Comparison of ENCODE assay signal across 8 cellular contexts in the genomic region with DNA sequence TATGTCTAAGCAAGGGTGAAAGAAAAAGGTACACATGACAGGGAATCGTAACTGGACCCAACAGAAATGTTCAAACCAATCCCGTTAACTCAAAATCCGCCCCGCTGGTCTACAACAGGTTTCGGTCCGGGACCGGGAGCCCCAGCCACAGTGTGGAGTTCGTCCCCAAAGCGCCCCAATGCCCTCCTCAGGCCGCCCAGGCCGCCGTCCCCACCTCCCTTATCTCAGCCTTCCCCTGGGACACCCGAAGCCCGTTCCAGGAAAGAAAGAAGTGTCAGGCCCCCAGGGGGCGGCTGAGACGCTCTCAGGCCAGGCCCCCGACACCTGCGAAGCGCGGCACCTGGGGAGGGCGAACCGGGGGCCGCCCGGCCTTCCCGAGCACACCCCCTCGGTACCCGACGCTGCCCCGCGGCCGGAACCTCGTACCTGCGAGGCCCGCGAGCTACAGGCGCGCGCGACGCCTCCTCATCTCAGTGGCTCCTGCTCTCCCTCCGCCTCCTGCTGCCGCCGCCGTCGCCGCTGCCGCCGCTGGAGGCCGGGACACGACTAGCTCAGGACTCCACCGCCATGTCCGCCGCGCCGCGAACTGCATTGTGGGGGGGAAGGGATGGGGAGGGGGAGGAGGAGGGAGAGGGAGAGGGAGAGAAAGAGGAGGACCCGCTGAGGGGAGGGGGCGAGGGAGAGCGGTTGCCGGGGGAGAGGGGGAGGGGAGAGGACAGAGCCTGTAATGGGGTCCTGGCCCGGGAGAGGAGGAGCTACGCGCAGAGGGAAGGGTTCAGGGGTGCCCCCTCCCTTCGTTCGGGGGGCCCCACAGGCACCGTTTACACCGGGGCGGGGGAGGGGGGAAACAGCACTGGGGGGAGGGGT. TPM values are rescaled to one million over a fixed set of nuclear protein-coding genes. Genes with fewer than 3 reads are reported as not detected.
DNase-seq lines count a peak whose midpoint lies in the region; ATAC-seq and TF ChIP-seq lines count a peak whose summit lies in the region.

A gene with protein sequence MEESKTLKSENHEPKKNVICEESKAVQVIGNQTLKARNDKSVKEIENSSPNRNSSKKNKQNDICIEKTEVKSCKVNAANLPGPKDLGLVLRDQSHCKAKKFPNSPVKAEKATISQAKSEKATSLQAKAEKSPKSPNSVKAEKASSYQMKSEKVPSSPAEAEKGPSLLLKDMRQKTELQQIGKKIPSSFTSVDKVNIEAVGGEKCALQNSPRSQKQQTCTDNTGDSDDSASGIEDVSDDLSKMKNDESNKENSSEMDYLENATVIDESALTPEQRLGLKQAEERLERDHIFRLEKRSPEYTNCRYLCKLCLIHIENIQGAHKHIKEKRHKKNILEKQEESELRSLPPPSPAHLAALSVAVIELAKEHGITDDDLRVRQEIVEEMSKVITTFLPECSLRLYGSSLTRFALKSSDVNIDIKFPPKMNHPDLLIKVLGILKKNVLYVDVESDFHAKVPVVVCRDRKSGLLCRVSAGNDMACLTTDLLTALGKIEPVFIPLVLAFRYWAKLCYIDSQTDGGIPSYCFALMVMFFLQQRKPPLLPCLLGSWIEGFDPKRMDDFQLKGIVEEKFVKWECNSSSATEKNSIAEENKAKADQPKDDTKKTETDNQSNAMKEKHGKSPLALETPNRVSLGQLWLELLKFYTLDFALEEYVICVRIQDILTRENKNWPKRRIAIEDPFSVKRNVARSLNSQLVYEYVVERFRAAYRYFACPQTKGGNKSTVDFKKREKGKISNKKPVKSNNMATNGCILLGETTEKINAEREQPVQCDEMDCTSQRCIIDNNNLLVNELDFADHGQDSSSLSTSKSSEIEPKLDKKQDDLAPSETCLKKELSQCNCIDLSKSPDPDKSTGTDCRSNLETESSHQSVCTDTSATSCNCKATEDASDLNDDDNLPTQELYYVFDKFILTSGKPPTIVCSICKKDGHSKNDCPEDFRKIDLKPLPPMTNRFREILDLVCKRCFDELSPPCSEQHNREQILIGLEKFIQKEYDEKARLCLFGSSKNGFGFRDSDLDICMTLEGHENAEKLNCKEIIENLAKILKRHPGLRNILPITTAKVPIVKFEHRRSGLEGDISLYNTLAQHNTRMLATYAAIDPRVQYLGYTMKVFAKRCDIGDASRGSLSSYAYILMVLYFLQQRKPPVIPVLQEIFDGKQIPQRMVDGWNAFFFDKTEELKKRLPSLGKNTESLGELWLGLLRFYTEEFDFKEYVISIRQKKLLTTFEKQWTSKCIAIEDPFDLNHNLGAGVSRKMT (N-terminal part only) (minus strand): TSS at position 588 of the 867 bp plus-strand sequence. CDS start 26,812 bp downstream, outside the sequence.

- H3K36me3 ChIP-seq in Loucy (ENCODE audit: insufficient read depth, low read length), result no peaks in the 10 kb centered on the region

- H3K4me3 ChIP-seq in Loucy (ENCODE audit: low read length, poor library complexity, severe bottlenecking), result peak within 1 kb of the TSS; percentile 84

- peak; percentile 29; the same call in 1 of the 2 replicates for TF ChIP-seq CTCF in Loucy (conservative IDR thresholded peaks at IDR 0.05; ENCODE audit: low read length)

- no peaks in the 10 kb centered on the region for H3K27me3 ChIP-seq in Loucy (ENCODE audit: insufficient read depth, low read length, poor library complexity, severe bottlenecking)

- peak within 1 kb of the TSS; percentile 96 for H3K4me2 ChIP-seq in Loucy (ENCODE audit: low read depth, low read length, poor library complexity, severe bottlenecking)

- H3F3A ChIP-seq in Loucy (ENCODE audit: low read depth), result 0 out of 2 replicates have a peak, but pooled peaks cover 4% of the 10 kb centered on the region

- DNase-seq in DMS53 (lab: John Stamatoyannopoulos, UW), result peak; percentile 96
- DNase-seq in SK-MEL-5 (ENCODE audit: low read depth, low spot score), result peak; percentile 78
- DNase-seq in activated naive CD4-positive, alpha-beta T cell treated with anti-CD3 and anti-CD28 coated beads, Interleukin-2, amount 50 U/mL, for 16 hours, result peak; percentile 79
- DNase-seq in glomerular visceral epithelial cell (ENCODE audit: extremely low spot score), result peak; percentile 88
- DNase-seq in occipital lobe (lab: John Stamatoyannopoulos, UW), result peak; percentile 75
- peak; percentile 51 for DNase-seq in superior temporal gyrus (ENCODE audit: extremely low spot score)

- peaks cover 48% of the 10 kb centered on the region for H4K20me1 ChIP-seq in Loucy (ENCODE audit: insufficient read depth, low read length, poor library complexity, severe bottlenecking)

- H3K79me2 ChIP-seq in Loucy (ENCODE audit: insufficient read depth, low read length), result peaks cover 70% of the 10 kb centered on the region

- H2AFZ ChIP-seq in Loucy (ENCODE audit: low read length), result peak within 1 kb of the TSS; percentile 86

- H3K9me2 ChIP-seq in Loucy (replicated peaks; ENCODE audit: low read depth, low read length), result no peaks in the 10 kb centered on the region

- ATAC-seq in GM21737 (IDR thresholded peaks at IDR 0.05; ENCODE audit: unreplicated experiment), result peak; percentile 44

- peak within 1 kb of the TSS; percentile 95 for H3K9ac ChIP-seq in Loucy (ENCODE audit: low read depth, low read length, poor library complexity, severe bottlenecking)

- peaks cover 52% of the 10 kb centered on the region for H3K4me1 ChIP-seq in Loucy (ENCODE audit: insufficient read depth, low read length, poor library complexity, severe bottlenecking)

- no peaks in the 10 kb centered on the region for H3K9me3 ChIP-seq in Loucy (ENCODE audit: insufficient read depth, low read depth, low read length)

- in situ Hi-C loops in SK-MEL-5 (cut with HindIII; ENCODE audit: low pct_unique_long_range_greater_than_20kb, low sequenced_read_pairs), result no loop called here

RNA-seq across cellular contexts. Expression of the gene that starts here (rescaled TPM):
- 19.1 and 20.7 TPM in 2 replicates for total RNA-seq in SK-MEL-5 (2014; rRNA removed; shearing (Covaris generic))
- 24.5 and 38.1 TPM in 2 replicates for polyA plus RNA-seq in SK-MEL-5 (2015; cell fraction: cytosol; rRNA removed)
- 119 and 126 TPM in 2 replicates for polyA plus RNA-seq in SK-MEL-5 (2015; cell fraction: nucleus; rRNA removed)
- total RNA-seq in occipital lobe, result 159 TPM

Comparison
In these comparisons a context has a peak if more than half of its experiments do, and no peak if none do; other contexts are left out.
1. Peak in every context shown above with its lines: DNase-seq, ATAC-seq and H3K4me3 ChIP-seq.